In the genomic region with DNA sequence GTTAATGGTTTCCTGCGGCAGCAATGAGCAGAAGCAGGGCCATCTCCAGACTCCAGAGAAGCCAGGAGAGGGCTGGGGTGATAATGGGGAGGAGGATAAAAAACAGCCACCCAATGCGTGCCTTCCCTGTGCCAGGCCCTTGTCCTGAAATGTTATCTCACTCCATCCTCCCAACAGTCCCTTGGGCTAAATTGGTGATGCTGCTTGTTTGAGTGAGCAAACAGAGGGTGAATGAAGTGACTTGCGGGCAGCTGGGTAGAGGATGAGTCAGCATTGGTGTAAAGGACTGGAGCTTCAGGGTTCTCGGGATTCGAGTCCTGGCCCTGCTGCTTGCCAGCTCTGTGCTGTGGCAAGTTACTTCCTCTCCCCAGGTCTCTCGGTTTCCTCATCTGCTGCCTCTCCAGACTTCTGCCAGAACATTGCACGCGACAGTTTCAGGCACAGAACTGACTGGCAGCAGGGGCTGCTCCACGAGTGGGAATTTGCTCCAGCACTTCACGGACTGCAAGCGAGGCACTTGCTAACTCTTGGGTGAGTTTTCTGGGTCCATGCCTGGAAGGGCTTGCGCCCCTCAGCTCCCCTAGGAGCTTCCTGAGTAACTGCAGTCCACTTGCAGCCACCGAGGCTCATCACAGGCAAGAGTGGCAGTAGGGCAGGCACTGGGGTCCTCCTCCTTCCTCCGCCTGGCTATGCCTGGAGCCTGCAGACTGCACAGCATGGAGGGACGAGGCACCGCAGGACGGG, we compare ENCODE assay signal across 8 cellular contexts. TPM values are rescaled to one million over a fixed set of nuclear protein-coding genes. Genes with fewer than 3 reads are reported as not detected.
DNase-seq lines count a peak whose midpoint lies in the region; ATAC-seq, FAIRE-seq and TF ChIP-seq lines count a peak whose summit lies in the region.

A gene with protein sequence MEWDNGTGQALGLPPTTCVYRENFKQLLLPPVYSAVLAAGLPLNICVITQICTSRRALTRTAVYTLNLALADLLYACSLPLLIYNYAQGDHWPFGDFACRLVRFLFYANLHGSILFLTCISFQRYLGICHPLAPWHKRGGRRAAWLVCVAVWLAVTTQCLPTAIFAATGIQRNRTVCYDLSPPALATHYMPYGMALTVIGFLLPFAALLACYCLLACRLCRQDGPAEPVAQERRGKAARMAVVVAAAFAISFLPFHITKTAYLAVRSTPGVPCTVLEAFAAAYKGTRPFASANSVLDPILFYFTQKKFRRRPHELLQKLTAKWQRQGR (plus strand): TSS at position 403 of the 744 bp plus-strand sequence. CDS start 24,181 bp downstream, outside the sequence.

- H3K23me2 ChIP-seq in H9 (ENCODE audit: insufficient read length, low read depth, low read length, poor library complexity, severe bottlenecking) = no peaks in the 10 kb centered on the region

- no peaks in the 10 kb centered on the region for H3K79me1 ChIP-seq in H9 (ENCODE audit: insufficient read depth, low read depth, low read length, poor library complexity, severe bottlenecking)

- FAIRE-seq in endothelial cell of umbilical vein (lab: Jason Lieb, UNC) = peak; percentile 43

- H3K4me2 ChIP-seq in H9 (ENCODE audit: insufficient read depth, insufficient read length, low read length) (no peak within 1 kb of the TSS), endothelial cell of umbilical vein (ENCODE audit: insufficient read depth, low read length) (no peak within 1 kb of the TSS)

- CTCF ChIA-PET in endothelial cell of umbilical vein (lab: Charles Lee) = interaction anchor here (1.0 kb wide), 2 partner anchors 16 to 35 kb away, joined by 3 read pairs; no protein-coding TSS in a partner anchor

- no peaks in the 10 kb centered on the region for H4K20me1 ChIP-seq in H9 (ENCODE audit: control insufficient read depth, insufficient read depth, insufficient read length)
- H4K20me1 ChIP-seq in endothelial cell of umbilical vein (replicated peaks; ENCODE audit: control insufficient read depth, extremely low read depth, insufficient read depth, low read length) = no peaks in the 10 kb centered on the region

- H2AFZ ChIP-seq in H9 (ENCODE audit: low read length) = no peak within 1 kb of the TSS
- H2AFZ ChIP-seq in endothelial cell of umbilical vein (ENCODE audit: low read depth, low read length) = no peak within 1 kb of the TSS

- no peak within 1 kb of the TSS for H3K27ac ChIP-seq in H9 (ENCODE audit: insufficient read length, low read depth, low read length)
- no peak within 1 kb of the TSS for H3K27ac ChIP-seq in endothelial cell of umbilical vein (ENCODE audit: insufficient read depth, low read depth, low read length)

- H3K79me2 ChIP-seq in H9 (ENCODE audit: insufficient read depth, low read length) (no peaks in the 10 kb centered on the region), endothelial cell of umbilical vein (ENCODE audit: control insufficient read depth, insufficient read depth, low read length) (no peaks in the 10 kb centered on the region)

- intact Hi-C loops in endothelial cell of umbilical vein (cut with micrococcal nuclease) = no loop called here

- H2BK15ac ChIP-seq in H9 (ENCODE audit: low read depth, low read length) = no peak within 1 kb of the TSS

- POLR2A ChIA-PET in endothelial cell of umbilical vein (lab: Charles Lee) = no interaction called here

- no peak within 1 kb of the TSS for H3K4me3 ChIP-seq in endothelial cell of umbilical vein (replicated peaks in 1 of 3; ENCODE audit: insufficient read depth in 1 of 3, low read depth in 1 of 3, low read length in 3 of 3)

- DNase-seq in H9 (peak; percentile 44), NOMO-1 treated with DMSO at 0.1 percent for 48 hours (lab: John Stamatoyannopoulos, UW; ENCODE audit: unreplicated experiment) (peak; percentile 91), endothelial cell of umbilical vein (ENCODE audit: low read depth, low spot score) (no peak), neural crest cell (ENCODE audit: low read depth, low spot score) (no peak), COR-L47 (lab: John Stamatoyannopoulos, UW) (no peak), NCI-H82 (lab: John Stamatoyannopoulos, UW) (no peak)

- H3K27me3 Mint-ChIP-seq in H9 (ENCODE audit: low read depth) = peaks cover 4% of the 10 kb centered on the region
- H3K27me3 Mint-ChIP-seq in neural crest cell (ENCODE audit: low read depth) = no peaks in the 10 kb centered on the region

- H3K23ac ChIP-seq in H9 (ENCODE audit: insufficient read length, low read depth, low read length) = no peak within 1 kb of the TSS

- H3K27me3 ChIP-seq in H9 (ENCODE audit: insufficient read depth, low read length) = no peaks in the 10 kb centered on the region; the same call in 1 of the 2 replicates
- H3K27me3 ChIP-seq in endothelial cell of umbilical vein (ENCODE audit: control insufficient read depth in 2 of 2, insufficient read depth in 2 of 2, low read length in 2 of 2) = peaks cover 0 to 4% of the 10 kb centered on the region in 2 experiments

- H3K4me1 ChIP-seq in H9 (ENCODE audit: insufficient read depth, low read length) (no peaks in the 10 kb centered on the region), endothelial cell of umbilical vein (ENCODE audit: control insufficient read depth, extremely low read depth, insufficient read depth, low read length) (no peaks in the 10 kb centered on the region)

- H2AK5ac ChIP-seq in H9 (ENCODE audit: insufficient read length, low read length) = no peak within 1 kb of the TSS

- H3K9ac ChIP-seq in H9 (ENCODE audit: extremely low read depth, insufficient read length, low read length) (no peak within 1 kb of the TSS), endothelial cell of umbilical vein (replicated peaks; ENCODE audit: extremely low read depth, insufficient read depth, low read length) (no peak within 1 kb of the TSS)

- H3K36me3 ChIP-seq in endothelial cell of umbilical vein (ENCODE audit: control insufficient read depth in 2 of 2, extremely low read depth in 1 of 2, insufficient read depth in 2 of 2, low read length in 2 of 2) = no peaks in the 10 kb centered on the region

- no peak within 1 kb of the TSS for H3K18ac ChIP-seq in H9 (ENCODE audit: insufficient read length, low read depth, low read length)

- H3K4ac ChIP-seq in H9 (ENCODE audit: low read depth, low read length) = no peak within 1 kb of the TSS

- H3K9me3 Mint-ChIP-seq in H9 (no peaks in the 10 kb centered on the region; a peak in 1 of 5 replicates), neural crest cell (no peaks in the 10 kb centered on the region)

- no peak within 1 kb of the TSS for H3K14ac ChIP-seq in H9 (ENCODE audit: insufficient read depth, low read length)

- no peak within 1 kb of the TSS for H3K4me3 Mint-ChIP-seq in H9
- H3K4me3 Mint-ChIP-seq in neural crest cell = no peak within 1 kb of the TSS

- dilution Hi-C loops in endothelial cell of umbilical vein (cut with MboI; ENCODE audit: extremely low pct_ligation_motif_present, low sequenced_read_pairs) = no loop called here

- H4K91ac ChIP-seq in H9 (ENCODE audit: insufficient read length, low read depth, low read length) = no peak within 1 kb of the TSS

- H2BK20ac ChIP-seq in H9 (ENCODE audit: low read depth, low read length, poor library complexity, severe bottlenecking) = no peak within 1 kb of the TSS

- H3K9me3 ChIP-seq in H9 (ENCODE audit: control insufficient read depth, low read depth, low read length) = no peaks in the 10 kb centered on the region
- no peaks in the 10 kb centered on the region for H3K9me3 ChIP-seq in endothelial cell of umbilical vein (replicated peaks; ENCODE audit: control insufficient read depth, insufficient read depth, low read length)

- TF ChIP-seq CTCF in H9 (conservative IDR thresholded peaks at IDR 0.05) = no peak
- TF ChIP-seq CTCF in endothelial cell of umbilical vein (IDR thresholded peaks at IDR 0.05; ENCODE audit: extremely low read depth in 1 of 2, insufficient read depth in 1 of 2, low read depth in 1 of 2, low read length in 2 of 2) = no peak
- TF ChIP-seq CTCF in neural crest cell (conservative IDR thresholded peaks at IDR 0.05) = no peak

- H4K5ac ChIP-seq in H9 (ENCODE audit: insufficient read length, low read depth, low read length) = no peak within 1 kb of the TSS

- no peak within 1 kb of the TSS for H2BK12ac ChIP-seq in H9 (ENCODE audit: insufficient read length, low read depth, low read length)

- no peak for TF ChIP-seq POLR2A in endothelial cell of umbilical vein (IDR thresholded peaks at IDR 0.05; ENCODE audit: low read depth, low read length)

- no peak within 1 kb of the TSS for H4K8ac ChIP-seq in H9 (replicated peaks; ENCODE audit: insufficient read length, low read depth, low read length)

- no peak within 1 kb of the TSS for H3K56ac ChIP-seq in H9 (ENCODE audit: insufficient read length, low read depth, low read length)

- no peaks in the 10 kb centered on the region for H3K36me3 Mint-ChIP-seq in H9 (ENCODE audit: insufficient read depth in 1 of 3, low read depth in 3 of 3)
- H3K36me3 Mint-ChIP-seq in neural crest cell (ENCODE audit: low read depth) = no peaks in the 10 kb centered on the region

- no peak for ATAC-seq in HG02763 (IDR thresholded peaks at IDR 0.05; ENCODE audit: unreplicated experiment)
- no peak for ATAC-seq in HG03159 (IDR thresholded peaks at IDR 0.05; ENCODE audit: unreplicated experiment)

- H2BK120ac ChIP-seq in H9 (ENCODE audit: low read depth, low read length, poor library complexity, severe bottlenecking) = no peak within 1 kb of the TSS

- BruUV-seq in endothelial cell of umbilical vein (replicated peaks; lab: Mats Ljungman, UMichigan) = no TSS peak

- H3T11ph ChIP-seq in H9 (ENCODE audit: low read length) = no peak within 1 kb of the TSS

- WGBS in H9 (ENCODE audit: extremely low coverage, insufficient read length, low lambda C conversion rate) = no CpG with 5 or more reads among the region's 17 CpGs

- H3K27ac Mint-ChIP-seq in H9 = no peak within 1 kb of the TSS; a peak in 1 of 7 replicates
- peak within 1 kb of the TSS; percentile 43 for H3K27ac Mint-ChIP-seq in neural crest cell (ENCODE audit: unreplicated experiment)

- H3K9me1 ChIP-seq in endothelial cell of umbilical vein (replicated peaks; ENCODE audit: control insufficient read depth, extremely low read depth, insufficient read depth, low read length) = no peaks in the 10 kb centered on the region

- H3K4me1 Mint-ChIP-seq in H9 (peaks cover 27 to 45% of the 10 kb centered on the region in 2 experiments), neural crest cell (peaks cover 8% of the 10 kb centered on the region)

- H2BK5ac ChIP-seq in H9 (ENCODE audit: insufficient read length, low read length) = no peak within 1 kb of the TSS

TF ChIP-seq in endothelial cell of umbilical vein, 7 proteins besides CTCF, POLR2A, EP300 and RAD21 (continues in another document):
- no peak for TF ChIP-seq POLR2AphosphoS5 (IDR thresholded peaks at IDR 0.05; ENCODE audit: insufficient read depth, low read depth, low read length)

RNA-seq across cellular contexts. Expression of the gene that starts here (rescaled TPM):
- total RNA-seq in H9 (2021) = not detected in 2 replicates
- total RNA-seq in endothelial cell of umbilical vein = 0.30 TPM in 1 of 2 replicates, not detected in the other
- polyA plus RNA-seq in endothelial cell of umbilical vein = 0.47 and 0.54 TPM in 2 replicates
- 0.34 and 0.40 TPM in 2 replicates for polyA plus RNA-seq in endothelial cell of umbilical vein (2011; cell fraction: cytosol; rRNA removed)
- polyA plus RNA-seq in endothelial cell of umbilical vein (2011; cell fraction: nucleus; rRNA removed) = 0.08 and 0.26 TPM in 2 replicates
- 0.27 and 0.31 TPM in 2 replicates for polyA plus RNA-seq in endothelial cell of umbilical vein (2012)
- 0.13 and 0.24 TPM in 2 replicates for polyA minus RNA-seq in endothelial cell of umbilical vein
- polyA minus RNA-seq in endothelial cell of umbilical vein (2011; cell fraction: cytosol; rRNA and poly(A)+ RNA removed) = 3.1 TPM
- polyA minus RNA-seq in endothelial cell of umbilical vein (2011; cell fraction: nucleus; rRNA and poly(A)+ RNA removed) = 0.63 TPM in 1 of 2 replicates, not detected in the other
- total RNA-seq in neural crest cell = not detected in 2 replicates

Comparison
In these comparisons a context has a peak if more than half of its experiments do, and no peak if none do; other contexts are left out.
1. Peak in DNase-seq in H9; RNA of the gene not detected or under 1 TPM.